ENCODE assay signal across 2 cellular contexts in the genomic region with DNA sequence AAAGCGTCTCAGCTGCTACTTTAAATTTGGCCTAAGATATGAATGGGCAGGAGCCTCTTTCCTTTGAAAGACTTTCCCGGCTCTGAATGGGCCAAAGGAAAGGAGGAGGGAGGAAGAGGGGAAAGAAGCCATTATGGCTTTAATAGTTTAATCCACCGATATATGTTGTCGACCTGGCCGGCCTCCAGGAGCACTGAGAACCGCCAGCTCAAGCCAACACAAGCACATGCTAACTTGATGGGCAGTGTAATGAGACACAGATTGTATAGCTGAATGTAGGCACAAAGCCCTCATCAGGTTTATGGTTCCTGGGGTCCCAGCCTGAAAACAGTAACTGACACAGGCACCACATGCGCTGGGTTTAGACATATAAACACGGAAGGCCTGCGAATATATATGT.
TF ChIP-seq lines count a peak whose summit lies in the region.

No MANE protein-coding gene starts in this region.

TF ChIP-seq in SK-N-SH, 30 proteins besides CTCF, POLR2A, EP300 and RAD21 (continued from another document):
- TF ChIP-seq, protein P1, sequence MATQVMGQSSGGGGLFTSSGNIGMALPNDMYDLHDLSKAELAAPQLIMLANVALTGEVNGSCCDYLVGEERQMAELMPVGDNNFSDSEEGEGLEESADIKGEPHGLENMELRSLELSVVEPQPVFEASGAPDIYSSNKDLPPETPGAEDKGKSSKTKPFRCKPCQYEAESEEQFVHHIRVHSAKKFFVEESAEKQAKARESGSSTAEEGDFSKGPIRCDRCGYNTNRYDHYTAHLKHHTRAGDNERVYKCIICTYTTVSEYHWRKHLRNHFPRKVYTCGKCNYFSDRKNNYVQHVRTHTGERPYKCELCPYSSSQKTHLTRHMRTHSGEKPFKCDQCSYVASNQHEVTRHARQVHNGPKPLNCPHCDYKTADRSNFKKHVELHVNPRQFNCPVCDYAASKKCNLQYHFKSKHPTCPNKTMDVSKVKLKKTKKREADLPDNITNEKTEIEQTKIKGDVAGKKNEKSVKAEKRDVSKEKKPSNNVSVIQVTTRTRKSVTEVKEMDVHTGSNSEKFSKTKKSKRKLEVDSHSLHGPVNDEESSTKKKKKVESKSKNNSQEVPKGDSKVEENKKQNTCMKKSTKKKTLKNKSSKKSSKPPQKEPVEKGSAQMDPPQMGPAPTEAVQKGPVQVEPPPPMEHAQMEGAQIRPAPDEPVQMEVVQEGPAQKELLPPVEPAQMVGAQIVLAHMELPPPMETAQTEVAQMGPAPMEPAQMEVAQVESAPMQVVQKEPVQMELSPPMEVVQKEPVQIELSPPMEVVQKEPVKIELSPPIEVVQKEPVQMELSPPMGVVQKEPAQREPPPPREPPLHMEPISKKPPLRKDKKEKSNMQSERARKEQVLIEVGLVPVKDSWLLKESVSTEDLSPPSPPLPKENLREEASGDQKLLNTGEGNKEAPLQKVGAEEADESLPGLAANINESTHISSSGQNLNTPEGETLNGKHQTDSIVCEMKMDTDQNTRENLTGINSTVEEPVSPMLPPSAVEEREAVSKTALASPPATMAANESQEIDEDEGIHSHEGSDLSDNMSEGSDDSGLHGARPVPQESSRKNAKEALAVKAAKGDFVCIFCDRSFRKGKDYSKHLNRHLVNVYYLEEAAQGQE (IDR thresholded peaks at IDR 0.05; ENCODE audit: low read depth, low read length), result no peak
- TF ChIP-seq, protein P2, sequence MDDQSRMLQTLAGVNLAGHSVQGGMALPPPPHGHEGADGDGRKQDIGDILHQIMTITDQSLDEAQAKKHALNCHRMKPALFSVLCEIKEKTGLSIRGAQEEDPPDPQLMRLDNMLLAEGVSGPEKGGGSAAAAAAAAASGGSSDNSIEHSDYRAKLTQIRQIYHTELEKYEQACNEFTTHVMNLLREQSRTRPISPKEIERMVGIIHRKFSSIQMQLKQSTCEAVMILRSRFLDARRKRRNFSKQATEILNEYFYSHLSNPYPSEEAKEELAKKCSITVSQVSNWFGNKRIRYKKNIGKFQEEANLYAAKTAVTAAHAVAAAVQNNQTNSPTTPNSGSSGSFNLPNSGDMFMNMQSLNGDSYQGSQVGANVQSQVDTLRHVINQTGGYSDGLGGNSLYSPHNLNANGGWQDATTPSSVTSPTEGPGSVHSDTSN (IDR thresholded peaks at IDR 0.05), result no peak
- TF ChIP-seq GATA2 (CRISPR knock-in tag; IDR thresholded peaks at IDR 0.05) (no peak), NFIC (IDR thresholded peaks at IDR 0.05; ENCODE audit: borderline replicate concordance) (no peak), MXI1 (IDR thresholded peaks at IDR 0.05; ENCODE audit: low read depth, low read length) (no peak), GABPA (IDR thresholded peaks at IDR 0.05; ENCODE audit: low read depth) (no peak), SMC3 (IDR thresholded peaks at IDR 0.05; ENCODE audit: low read depth, low read length) (no peak), FOXM1 (IDR thresholded peaks at IDR 0.05; ENCODE audit: low read depth) (no peak), FOXJ3 (CRISPR knock-in tag; IDR thresholded peaks at IDR 0.05) (no peak), EZH2phosphoT487 (IDR thresholded peaks at IDR 0.05; ENCODE audit: borderline replicate concordance, low read depth) (no peak), POLR2AphosphoS5 (IDR thresholded peaks at IDR 0.05; ENCODE audit: low read depth, low read length) (no peak), ELF1 (IDR thresholded peaks at IDR 0.05) (no peak), TAF1 (IDR thresholded peaks at IDR 0.05; ENCODE audit: borderline replicate concordance, low read depth, low read length) (no peak), JUND (IDR thresholded peaks at IDR 0.05) (no peak), TEAD4 (IDR thresholded peaks at IDR 0.05; ENCODE audit: borderline replicate concordance, insufficient read depth) (no peak)
- TF ChIP-seq, protein P3, sequence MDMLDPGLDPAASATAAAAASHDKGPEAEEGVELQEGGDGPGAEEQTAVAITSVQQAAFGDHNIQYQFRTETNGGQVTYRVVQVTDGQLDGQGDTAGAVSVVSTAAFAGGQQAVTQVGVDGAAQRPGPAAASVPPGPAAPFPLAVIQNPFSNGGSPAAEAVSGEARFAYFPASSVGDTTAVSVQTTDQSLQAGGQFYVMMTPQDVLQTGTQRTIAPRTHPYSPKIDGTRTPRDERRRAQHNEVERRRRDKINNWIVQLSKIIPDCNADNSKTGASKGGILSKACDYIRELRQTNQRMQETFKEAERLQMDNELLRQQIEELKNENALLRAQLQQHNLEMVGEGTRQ (IDR thresholded peaks at IDR 0.05; ENCODE audit: borderline replicate concordance, low read depth, low read length), result no peak
- TF ChIP-seq, protein P4, sequence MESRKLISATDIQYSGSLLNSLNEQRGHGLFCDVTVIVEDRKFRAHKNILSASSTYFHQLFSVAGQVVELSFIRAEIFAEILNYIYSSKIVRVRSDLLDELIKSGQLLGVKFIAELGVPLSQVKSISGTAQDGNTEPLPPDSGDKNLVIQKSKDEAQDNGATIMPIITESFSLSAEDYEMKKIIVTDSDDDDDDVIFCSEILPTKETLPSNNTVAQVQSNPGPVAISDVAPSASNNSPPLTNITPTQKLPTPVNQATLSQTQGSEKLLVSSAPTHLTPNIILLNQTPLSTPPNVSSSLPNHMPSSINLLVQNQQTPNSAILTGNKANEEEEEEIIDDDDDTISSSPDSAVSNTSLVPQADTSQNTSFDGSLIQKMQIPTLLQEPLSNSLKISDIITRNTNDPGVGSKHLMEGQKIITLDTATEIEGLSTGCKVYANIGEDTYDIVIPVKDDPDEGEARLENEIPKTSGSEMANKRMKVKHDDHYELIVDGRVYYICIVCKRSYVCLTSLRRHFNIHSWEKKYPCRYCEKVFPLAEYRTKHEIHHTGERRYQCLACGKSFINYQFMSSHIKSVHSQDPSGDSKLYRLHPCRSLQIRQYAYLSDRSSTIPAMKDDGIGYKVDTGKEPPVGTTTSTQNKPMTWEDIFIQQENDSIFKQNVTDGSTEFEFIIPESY (IDR thresholded peaks at IDR 0.05; ENCODE audit: borderline replicate concordance, low read depth), result no peak
- TF ChIP-seq, protein P5, sequence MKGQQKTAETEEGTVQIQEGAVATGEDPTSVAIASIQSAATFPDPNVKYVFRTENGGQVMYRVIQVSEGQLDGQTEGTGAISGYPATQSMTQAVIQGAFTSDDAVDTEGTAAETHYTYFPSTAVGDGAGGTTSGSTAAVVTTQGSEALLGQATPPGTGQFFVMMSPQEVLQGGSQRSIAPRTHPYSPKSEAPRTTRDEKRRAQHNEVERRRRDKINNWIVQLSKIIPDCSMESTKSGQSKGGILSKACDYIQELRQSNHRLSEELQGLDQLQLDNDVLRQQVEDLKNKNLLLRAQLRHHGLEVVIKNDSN (IDR thresholded peaks at IDR 0.05; ENCODE audit: borderline replicate concordance, low read depth), result no peak

TF ChIP-seq in IMR-90, 13 proteins besides CTCF, POLR2A, EP300 and RAD21 (continued from another document):
- TF ChIP-seq, protein P3 (IDR thresholded peaks at IDR 0.05; ENCODE audit: low read depth, low read length), result no peak
- TF ChIP-seq FOS (IDR thresholded peaks at IDR 0.05; ENCODE audit: low read depth, low read length) (no peak), BHLHE40 (IDR thresholded peaks at IDR 0.05; ENCODE audit: low read depth, low read length) (no peak), CEBPB (IDR thresholded peaks at IDR 0.05; ENCODE audit: low read depth, low read length) (no peak), MAZ (IDR thresholded peaks at IDR 0.05; ENCODE audit: borderline replicate concordance, low read depth, low read length) (no peak), MAFK (IDR thresholded peaks at IDR 0.05; ENCODE audit: low read depth, low read length) (no peak)
- TF ChIP-seq, protein P6, sequence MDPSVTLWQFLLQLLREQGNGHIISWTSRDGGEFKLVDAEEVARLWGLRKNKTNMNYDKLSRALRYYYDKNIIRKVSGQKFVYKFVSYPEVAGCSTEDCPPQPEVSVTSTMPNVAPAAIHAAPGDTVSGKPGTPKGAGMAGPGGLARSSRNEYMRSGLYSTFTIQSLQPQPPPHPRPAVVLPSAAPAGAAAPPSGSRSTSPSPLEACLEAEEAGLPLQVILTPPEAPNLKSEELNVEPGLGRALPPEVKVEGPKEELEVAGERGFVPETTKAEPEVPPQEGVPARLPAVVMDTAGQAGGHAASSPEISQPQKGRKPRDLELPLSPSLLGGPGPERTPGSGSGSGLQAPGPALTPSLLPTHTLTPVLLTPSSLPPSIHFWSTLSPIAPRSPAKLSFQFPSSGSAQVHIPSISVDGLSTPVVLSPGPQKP (IDR thresholded peaks at IDR 0.05; ENCODE audit: borderline replicate concordance, low read depth, low read length), result no peak
